8 cellular contexts compared by ENCODE assay signal in the genomic region with DNA sequence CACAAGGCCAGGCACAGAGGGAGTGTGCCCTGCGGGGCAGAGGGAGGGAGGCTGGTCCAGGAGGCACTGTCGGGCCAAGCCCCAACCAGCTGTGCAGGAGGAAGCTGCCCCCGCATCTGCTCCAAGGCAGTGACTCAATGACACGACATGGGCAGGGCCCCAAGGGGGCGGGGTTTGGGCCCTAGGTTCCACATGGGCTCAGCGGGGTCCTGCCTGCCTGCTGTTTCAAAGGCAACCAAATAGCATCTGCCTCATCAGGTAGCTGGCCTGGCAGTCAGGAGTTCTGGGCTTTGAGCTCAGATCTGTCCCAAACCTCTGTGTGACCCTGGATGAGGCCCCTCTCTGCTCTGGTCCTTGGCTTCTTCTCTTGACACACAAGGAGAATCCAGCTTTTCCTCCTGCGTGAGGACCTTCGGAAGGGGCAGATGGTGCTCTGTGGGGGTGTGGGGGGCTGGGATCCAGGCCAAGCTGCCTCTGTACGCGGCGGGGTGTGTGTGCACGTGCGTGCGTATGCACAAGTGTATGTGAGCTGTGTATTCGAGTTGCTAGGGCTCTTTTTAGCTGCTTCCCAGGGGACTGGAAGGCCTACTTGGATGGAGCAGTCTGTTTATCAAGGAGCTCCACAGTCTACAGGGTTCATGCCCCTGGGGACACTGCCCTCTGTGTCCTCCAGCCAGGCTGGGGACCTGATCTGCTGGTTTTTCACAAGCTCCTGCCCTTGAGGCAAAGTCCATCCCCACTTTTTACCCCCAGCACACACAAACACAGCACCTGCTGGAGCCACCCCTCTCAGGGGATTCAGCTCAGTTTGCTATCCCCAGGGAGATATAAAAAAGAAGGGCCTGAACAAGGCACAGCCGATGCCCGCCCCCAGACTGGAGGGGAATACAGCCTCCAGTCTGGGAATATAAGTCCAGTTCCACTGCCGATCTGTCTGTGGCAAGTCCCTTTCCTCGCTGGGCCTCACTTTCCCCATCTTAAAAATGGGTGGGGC.
DNase-seq lines count a peak whose midpoint lies in the region; ATAC-seq lines count a peak whose summit lies in the region.

No MANE protein-coding gene starts in this region.

- no peaks in the 10 kb centered on the region for H3K27me3 Mint-ChIP-seq in activated CD8-positive, alpha-beta memory T cell treated with anti-CD3 and anti-CD28 coated beads, Interleukin-2, amount 10 ng/mL, durations not matched to agents 7 days and 5 days

- ATAC-seq in HG02884 (IDR thresholded peaks at IDR 0.05; ENCODE audit: unreplicated experiment): peak; percentile 79
- ATAC-seq in activated CD8-positive, alpha-beta memory T cell treated with anti-CD3 and anti-CD28 coated beads, Interleukin-2, amount 10 ng/mL, durations not matched to agents 7 days and 5 days: peak; percentile 78
- no peak for ATAC-seq in GM21717 (IDR thresholded peaks at IDR 0.05; ENCODE audit: unreplicated experiment)

- CTCF ChIA-PET in activated CD8-positive, alpha-beta memory T cell treated with anti-CD3 and anti-CD28 coated beads, Interleukin-2, amount 10 ng/mL, durations not matched to agents 7 days and 5 days (lab: Charles Lee): interaction anchor here (1.1 to 1.3 kb wide), 3 partner anchors 11 to 192 kb away, joined by 3 to 5 read pairs (median 3); a partner anchor contains a TSS

- H3K27ac ChIP-seq in skin epidermis: peak overlapping the region in 14 of 21 experiments; percentile 10 to 67 (median 32)

- no peaks in the 10 kb centered on the region for H3K36me3 Mint-ChIP-seq in activated CD8-positive, alpha-beta memory T cell treated with anti-CD3 and anti-CD28 coated beads, Interleukin-2, amount 10 ng/mL, durations not matched to agents 7 days and 5 days

- H3K4me3 Mint-ChIP-seq in activated CD8-positive, alpha-beta memory T cell treated with anti-CD3 and anti-CD28 coated beads, Interleukin-2, amount 10 ng/mL, durations not matched to agents 7 days and 5 days: no peak overlapping the region

- DNase-seq in NCI-H187 (lab: John Stamatoyannopoulos, UW): peak; percentile 12 to 45
- no peak for DNase-seq in NCI-H187 treated with DMSO at 0.1 percent for 48 hours (lab: John Stamatoyannopoulos, UW)
- peak; percentile 98 for DNase-seq in NCI-H2171 treated with DMSO at 0.1 percent for 48 hours (lab: John Stamatoyannopoulos, UW)
- DNase-seq in activated CD8-positive, alpha-beta memory T cell treated with anti-CD3 and anti-CD28 coated beads, Interleukin-2, amount 10 ng/mL, durations not matched to agents 7 days and 5 days: peak; percentile 63
- DNase-seq in glomerular visceral epithelial cell (ENCODE audit: extremely low spot score): peak; percentile 64

- no peak overlapping the region for H3K27ac Mint-ChIP-seq in activated CD8-positive, alpha-beta memory T cell treated with anti-CD3 and anti-CD28 coated beads, Interleukin-2, amount 10 ng/mL, durations not matched to agents 7 days and 5 days

- H3K4me1 Mint-ChIP-seq in activated CD8-positive, alpha-beta memory T cell treated with anti-CD3 and anti-CD28 coated beads, Interleukin-2, amount 10 ng/mL, durations not matched to agents 7 days and 5 days: peaks cover 5% of the 10 kb centered on the region

- H3K4me3 ChIP-seq in skin epidermis: no peak overlapping the region

- no peaks in the 10 kb centered on the region for H3K9me3 Mint-ChIP-seq in activated CD8-positive, alpha-beta memory T cell treated with anti-CD3 and anti-CD28 coated beads, Interleukin-2, amount 10 ng/mL, durations not matched to agents 7 days and 5 days (ENCODE audit: low read depth)
